16 cellular contexts compared by ENCODE assay signal in genomic region chr2:95021015-95021399, GRCh38. TPM values are rescaled to one million over a fixed set of nuclear protein-coding genes. Genes with fewer than 3 reads are reported as not detected.
DNase-seq lines count a peak whose midpoint lies in the region; ATAC-seq and TF ChIP-seq lines count a peak whose summit lies in the region.
"Had no signal": no experiment of that assay in that cellular context is flagged by ENCODE, and none has a peak within 500 bp of the region (broad histone marks: within the 10 kb centered on the region; RNA-seq: fewer than 3 reads in every experiment).

No MANE protein-coding gene starts in this region.

- H3K27ac ChIP-seq in CD8-positive, alpha-beta T cell (ENCODE audit: low read depth, low read length) = no peak overlapping the region
- H3K27ac ChIP-seq in DND-41 (ENCODE audit: low read length) = no peak overlapping the region
- peak overlapping the region; percentile 54 for H3K27ac ChIP-seq in epithelial cell of prostate

- peaks cover 3% of the 10 kb centered on the region; the same call in 1 of the 2 replicates for H4K20me1 ChIP-seq in DND-41 (ENCODE audit: insufficient read depth, low read length)

- POLR2A ChIA-PET in CD8-positive, alpha-beta T cell (lab: Charles Lee) = interaction anchor here (8.0 kb wide), 1 partner anchor 55 kb away, joined by 323 read pairs; no protein-coding TSS in a partner anchor

- no peaks in the 10 kb centered on the region for H3K27me3 ChIP-seq in CD8-positive, alpha-beta T cell (ENCODE audit: insufficient read depth, low read length)
- H3K27me3 ChIP-seq in DND-41 (ENCODE audit: insufficient read depth, low read length, poor library complexity) = peaks cover 26% of the 10 kb centered on the region

- H3K36me3 Mint-ChIP-seq in CD8-positive, alpha-beta T cell = peaks cover 4% of the 10 kb centered on the region
- no peaks in the 10 kb centered on the region for H3K36me3 Mint-ChIP-seq in neural crest cell (ENCODE audit: low read depth)
- H3K36me3 Mint-ChIP-seq: IgD-negative memory B cell had no signal

- DNase-seq in CD8-positive, alpha-beta T cell = no peak
- DNase-seq in DND-41 (peak; percentile 30), epithelial cell of prostate (ENCODE audit: low read depth, low spot score) (no peak), neural crest cell (ENCODE audit: low read depth, low spot score) (no peak), NCI-H345 (lab: John Stamatoyannopoulos, UW) (no peak)
- DNase-seq in central memory CD4-positive, alpha-beta T cell = no peak
- DNase-seq: CD4-positive, alpha-beta T cell; GOT3; NCI-H187; NCI-H82; SIG-M5 had no signal

- TF ChIP-seq CTCF in CD8-positive, alpha-beta T cell (IDR thresholded peaks at IDR 0.05) = no peak
- no peak for TF ChIP-seq CTCF in DND-41 (IDR thresholded peaks at IDR 0.05; ENCODE audit: borderline replicate concordance, extremely low read depth, low read length, poor library complexity, severe bottlenecking)
- TF ChIP-seq CTCF in neural crest cell (conservative IDR thresholded peaks at IDR 0.05) = no peak

- CTCF ChIA-PET in CD8-positive, alpha-beta T cell (lab: Charles Lee) = interaction anchor here (6.7 to 8.0 kb wide), 2 partner anchors 57 to 95 kb away, joined by 142 to 482 read pairs; no protein-coding TSS in a partner anchor

- H3K9me3 ChIP-seq in CD8-positive, alpha-beta T cell (ENCODE audit: low read length) = no peaks in the 10 kb centered on the region
- H3K9me3 ChIP-seq in DND-41 (ENCODE audit: insufficient read depth, low read length, severe bottlenecking) = no peaks in the 10 kb centered on the region

- no peak overlapping the region for H2AFZ ChIP-seq in DND-41 (ENCODE audit: low read depth, low read length)

- no peak overlapping the region for H3K4me3 ChIP-seq in CD8-positive, alpha-beta T cell (ENCODE audit: low read depth, low read length)
- no peak overlapping the region for H3K4me3 ChIP-seq in DND-41 (ENCODE audit: low read depth in 1 of 2, low read length in 2 of 2)

- no peaks in the 10 kb centered on the region for H3K36me3 ChIP-seq in CD8-positive, alpha-beta T cell (ENCODE audit: insufficient read depth, low read length)
- no peaks in the 10 kb centered on the region for H3K36me3 ChIP-seq in DND-41 (ENCODE audit: insufficient read depth, low read length)

- no peak for ATAC-seq in CD8-positive, alpha-beta T cell
- ATAC-seq in DND-41 (ENCODE audit: insufficient read depth, low read depth) (no peak), GM19324 (IDR thresholded peaks at IDR 0.05; ENCODE audit: low FRiP score, unreplicated experiment) (no peak)

- H3K9ac ChIP-seq in DND-41 (ENCODE audit: low read depth, low read length) = no peak overlapping the region

- H3K4me1 Mint-ChIP-seq in CD8-positive, alpha-beta T cell (ENCODE audit: low read depth) = peaks cover 34% of the 10 kb centered on the region
- peaks cover 17% of the 10 kb centered on the region for H3K4me1 Mint-ChIP-seq in neural crest cell

- peaks cover 11% of the 10 kb centered on the region; the same call in 1 of the 2 replicates for H3K79me2 ChIP-seq in DND-41 (ENCODE audit: insufficient read depth, low read length)

- H3K4me1 ChIP-seq in CD8-positive, alpha-beta T cell (ENCODE audit: insufficient read depth, low read length) = peaks cover 30% of the 10 kb centered on the region
- H3K4me1 ChIP-seq in DND-41 (ENCODE audit: insufficient read depth, low read length) = peaks cover 43% of the 10 kb centered on the region

- no peak overlapping the region for H3K4me2 ChIP-seq in DND-41 (ENCODE audit: insufficient read depth, low read length)

- intact Hi-C loops in CD8-positive, alpha-beta T cell (cut with DNase I, micrococcal nuclease) = no loop called here

- H3K27me3 Mint-ChIP-seq in CD8-positive, alpha-beta T cell (ENCODE audit: low read depth) = no peaks in the 10 kb centered on the region
- peaks cover 64% of the 10 kb centered on the region for H3K27me3 Mint-ChIP-seq in neural crest cell (ENCODE audit: low read depth)
- H3K27me3 Mint-ChIP-seq: CD4-positive, alpha-beta T cell had no signal

- H3K9me3 Mint-ChIP-seq in CD8-positive, alpha-beta T cell = no peaks in the 10 kb centered on the region
- no peaks in the 10 kb centered on the region for H3K9me3 Mint-ChIP-seq in neural crest cell
- H3K9me3 Mint-ChIP-seq: CD4-positive, alpha-beta T cell; IgD-negative memory B cell had no signal

- H3K27ac Mint-ChIP-seq in CD8-positive, alpha-beta T cell = peak overlapping the region; percentile 2
- H3K27ac Mint-ChIP-seq in neural crest cell (ENCODE audit: unreplicated experiment) = peak overlapping the region; percentile 73
- H3K27ac Mint-ChIP-seq: B cell; CD4-positive, alpha-beta T cell had no signal

- no peak overlapping the region for H3K4me3 Mint-ChIP-seq in CD8-positive, alpha-beta T cell
- H3K4me3 Mint-ChIP-seq in neural crest cell = no peak overlapping the region
- H3K4me3 Mint-ChIP-seq: B cell; CD4-positive, alpha-beta T cell; IgD-negative memory B cell had no signal

RNA-seq across cellular contexts. Expression of gene MAL, which starts 4.5 kb away (rescaled TPM):
- 10 to 100 TPM; 49.8 to 56.0 TPM for total RNA-seq in CD8-positive, alpha-beta T cell
- 0.48 and 0.65 TPM in 2 replicates for total RNA-seq in neural crest cell
- total RNA-seq: HT-29, NCI-H460 had no signal

Comparison
In these comparisons a context has a peak if more than half of its experiments do, and no peak if none do; other contexts are left out.
1. RNA of gene MAL, which starts 4.5 kb away (total RNA-seq): 49.8 to 56.0 TPM in CD8-positive, alpha-beta T cell; 0.48 to 0.65 TPM in neural crest cell; every median in the first group is over 10 times any median in the second.